In the genomic region with DNA sequence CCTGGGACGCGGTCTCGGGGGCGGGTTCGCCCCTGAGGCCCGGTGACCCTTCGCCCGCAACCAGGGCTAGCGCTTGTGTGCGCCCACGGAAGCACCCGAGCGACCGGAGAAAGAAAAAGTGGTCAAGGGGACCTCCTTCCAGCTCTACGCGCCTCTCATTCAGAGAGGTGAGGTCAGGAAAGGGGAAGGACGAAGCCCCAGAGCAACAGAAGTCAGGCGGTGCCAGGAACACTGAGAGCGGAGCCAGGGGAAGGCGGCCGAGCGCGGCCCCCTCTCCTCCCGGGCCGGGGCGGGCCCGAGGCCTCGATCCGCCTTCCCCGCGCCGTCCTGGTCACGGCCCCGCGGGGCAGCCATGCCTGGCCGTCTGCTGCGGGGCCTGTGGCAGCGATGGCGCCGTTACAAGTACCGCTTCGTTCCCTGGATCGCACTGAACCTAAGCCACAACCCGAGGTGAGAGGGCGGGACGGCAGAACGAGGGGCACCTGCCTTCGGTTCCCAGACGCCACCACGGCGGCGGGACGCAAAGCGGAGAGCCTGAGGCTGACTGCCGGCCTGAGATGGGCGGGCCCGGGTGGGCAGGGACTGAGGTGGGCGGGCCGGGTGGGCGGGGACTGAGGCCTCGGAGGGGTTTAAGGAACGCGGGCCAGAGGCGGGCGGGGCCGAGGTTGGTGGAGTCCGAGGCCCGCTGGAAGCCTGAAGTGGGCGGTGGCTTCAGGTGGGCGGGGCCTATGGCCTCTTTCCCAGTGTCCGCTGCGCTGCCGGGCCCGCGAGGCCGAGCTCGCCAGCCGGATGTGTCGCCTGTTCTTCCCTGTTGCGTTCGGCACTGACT, we compare ENCODE assay signal across 8 cellular contexts. TPM values are rescaled to one million over a fixed set of nuclear protein-coding genes. Genes with fewer than 3 reads are reported as not detected.
DNase-seq lines count a peak whose midpoint lies in the region; ATAC-seq and TF ChIP-seq lines count a peak whose summit lies in the region.

A gene with protein sequence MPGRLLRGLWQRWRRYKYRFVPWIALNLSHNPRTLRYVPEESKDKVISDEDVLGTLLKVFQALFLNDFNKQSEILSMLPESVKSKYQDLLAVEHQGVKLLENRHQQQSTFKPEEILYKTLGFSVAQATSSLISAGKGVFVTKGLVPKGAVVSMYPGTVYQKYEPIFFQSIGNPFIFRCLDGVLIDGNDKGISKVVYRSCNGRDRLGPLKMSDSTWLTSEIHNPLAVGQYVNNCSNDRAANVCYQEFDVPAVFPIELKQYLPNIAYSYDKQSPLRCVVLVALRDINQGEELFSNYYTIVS (plus strand): TSS at position 303 of the 829 bp plus-strand sequence. CDS start 50 bp downstream, at position 353.

- DNase-seq in DMS114 treated with DMSO at 0.1 percent for 48 hours (lab: John Stamatoyannopoulos, UW; ENCODE audit: unreplicated experiment) (peak; percentile 92), OCI-M1 (lab: John Stamatoyannopoulos, UW) (peak; percentile 98), epithelial cell of proximal tubule (ENCODE audit: low read depth) (peak; percentile 56), mucosa of gallbladder (ENCODE audit: low spot score) (peak; percentile 98)
- DNase-seq in activated T-cell treated with anti-CD3 and anti-CD28 coated beads, Interleukin-2, amount 50 U/mL, for 1 hour = peak; percentile 86
- DNase-seq in stimulated activated CD8-positive, alpha-beta memory T cell treated with anti-CD3 and anti-CD28 coated beads, Interleukin-4, amount 100 ng/mL, for 24 hours (ENCODE audit: low read depth) = peak; percentile 93

- peak within 1 kb of the TSS; percentile 88 to 99 (median 96) for H3K4me3 Mint-ChIP-seq in IgD-negative memory B cell

- H3K4me1 Mint-ChIP-seq in IgD-negative memory B cell = peaks cover 14 to 19% (median 17%) of the 10 kb centered on the region in 3 donors

- ATAC-seq in GM21576 (IDR thresholded peaks at IDR 0.05; ENCODE audit: unreplicated experiment) = peak; percentile 82

- no peaks in the 10 kb centered on the region for H3K36me3 Mint-ChIP-seq in IgD-negative memory B cell

- TF ChIP-seq CTCF in epithelial cell of proximal tubule (conservative IDR thresholded peaks at IDR 0.05; ENCODE audit: low read depth, low read length) = no peak

- peaks cover 3% of the 10 kb centered on the region for H3K27me3 Mint-ChIP-seq in IgD-negative memory B cell

- H3K27ac Mint-ChIP-seq in IgD-negative memory B cell = peak within 1 kb of the TSS; percentile 76 to 96 (median 84)

- peak within 1 kb of the TSS; percentile 73 for H3K4me3 ChIP-seq in epithelial cell of proximal tubule (ENCODE audit: low read depth, low read length)

- H3K9me3 Mint-ChIP-seq in IgD-negative memory B cell = peaks cover 0 to 5% (median 0%) of the 10 kb centered on the region in 3 donors

RNA-seq across cellular contexts. Expression of the gene that starts here (rescaled TPM):
- polyA plus RNA-seq in IgD-negative memory B cell = 7.3 TPM
- total RNA-seq in epithelial cell of proximal tubule (8.8 and 36.4 TPM in 2 replicates), mucosa of gallbladder (4.8 TPM)

Comparison
In these comparisons a context has a peak if more than half of its experiments do, and no peak if none do; other contexts are left out.
1. Peak in every context shown above with its lines: DNase-seq, ATAC-seq and H3K4me3 ChIP-seq.